In genomic region chr13:25874064-25874737, GRCh38 we compare ENCODE assay signal across 1 cellular context.
TF ChIP-seq lines count a peak whose summit lies in the region.

No MANE protein-coding gene starts in this region.

TF ChIP-seq in WTC11, 78 proteins besides CTCF, POLR2A, EP300 and RAD21 (continued from another document):
- TF ChIP-seq ZNF532 (CRISPR knock-in tag; IDR thresholded peaks at IDR 0.05; ENCODE audit: borderline replicate concordance) = no peak
- no peak for TF ChIP-seq ZNF423 (CRISPR knock-in tag; IDR thresholded peaks at IDR 0.05)
- no peak for TF ChIP-seq PREB (CRISPR knock-in tag; IDR thresholded peaks at IDR 0.05; ENCODE audit: borderline replicate concordance)
